In genomic region chr7:107044347-107045194, GRCh38 we compare ENCODE assay signal across 1 cellular context.
TF ChIP-seq lines count a peak whose summit lies in the region.

Gene PRKAR2B, plus strand, starts transcription at chr7:107044705. Its CDS starts 203 bp downstream, at chr7:107044908.

TF ChIP-seq in WTC11, 78 proteins besides CTCF, POLR2A, EP300 and RAD21 (continued from another document):
- TF ChIP-seq, protein P1, sequence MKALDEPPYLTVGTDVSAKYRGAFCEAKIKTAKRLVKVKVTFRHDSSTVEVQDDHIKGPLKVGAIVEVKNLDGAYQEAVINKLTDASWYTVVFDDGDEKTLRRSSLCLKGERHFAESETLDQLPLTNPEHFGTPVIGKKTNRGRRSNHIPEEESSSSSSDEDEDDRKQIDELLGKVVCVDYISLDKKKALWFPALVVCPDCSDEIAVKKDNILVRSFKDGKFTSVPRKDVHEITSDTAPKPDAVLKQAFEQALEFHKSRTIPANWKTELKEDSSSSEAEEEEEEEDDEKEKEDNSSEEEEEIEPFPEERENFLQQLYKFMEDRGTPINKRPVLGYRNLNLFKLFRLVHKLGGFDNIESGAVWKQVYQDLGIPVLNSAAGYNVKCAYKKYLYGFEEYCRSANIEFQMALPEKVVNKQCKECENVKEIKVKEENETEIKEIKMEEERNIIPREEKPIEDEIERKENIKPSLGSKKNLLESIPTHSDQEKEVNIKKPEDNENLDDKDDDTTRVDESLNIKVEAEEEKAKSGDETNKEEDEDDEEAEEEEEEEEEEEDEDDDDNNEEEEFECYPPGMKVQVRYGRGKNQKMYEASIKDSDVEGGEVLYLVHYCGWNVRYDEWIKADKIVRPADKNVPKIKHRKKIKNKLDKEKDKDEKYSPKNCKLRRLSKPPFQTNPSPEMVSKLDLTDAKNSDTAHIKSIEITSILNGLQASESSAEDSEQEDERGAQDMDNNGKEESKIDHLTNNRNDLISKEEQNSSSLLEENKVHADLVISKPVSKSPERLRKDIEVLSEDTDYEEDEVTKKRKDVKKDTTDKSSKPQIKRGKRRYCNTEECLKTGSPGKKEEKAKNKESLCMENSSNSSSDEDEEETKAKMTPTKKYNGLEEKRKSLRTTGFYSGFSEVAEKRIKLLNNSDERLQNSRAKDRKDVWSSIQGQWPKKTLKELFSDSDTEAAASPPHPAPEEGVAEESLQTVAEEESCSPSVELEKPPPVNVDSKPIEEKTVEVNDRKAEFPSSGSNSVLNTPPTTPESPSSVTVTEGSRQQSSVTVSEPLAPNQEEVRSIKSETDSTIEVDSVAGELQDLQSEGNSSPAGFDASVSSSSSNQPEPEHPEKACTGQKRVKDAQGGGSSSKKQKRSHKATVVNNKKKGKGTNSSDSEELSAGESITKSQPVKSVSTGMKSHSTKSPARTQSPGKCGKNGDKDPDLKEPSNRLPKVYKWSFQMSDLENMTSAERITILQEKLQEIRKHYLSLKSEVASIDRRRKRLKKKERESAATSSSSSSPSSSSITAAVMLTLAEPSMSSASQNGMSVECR (CRISPR knock-in tag; IDR thresholded peaks at IDR 0.05; ENCODE audit: borderline replicate concordance), result 0 out of 2 replicates have a peak, but pooled peaks have one; percentile 10
- no peak for TF ChIP-seq NFYB (CRISPR knock-in tag; conservative IDR thresholded peaks at IDR 0.05; ENCODE audit: low read depth)
